Comparison of ENCODE assay signal across 18 cellular contexts in genomic region chr20:9025643-9026042, GRCh38. TPM values are rescaled to one million over a fixed set of nuclear protein-coding genes. Genes with fewer than 3 reads are reported as not detected.
A peak's percentile ranks its signal among the peaks of the same experiment; 100 is the strongest.
DNase-seq lines count a peak whose midpoint lies in the region; ATAC-seq, FAIRE-seq and TF ChIP-seq lines count a peak whose summit lies in the region.
"Had no signal": no experiment of that assay in that cellular context is flagged by ENCODE, and none has a peak within 500 bp of the region (broad histone marks: within the 10 kb centered on the region; RNA-seq: fewer than 3 reads in every experiment).

No MANE protein-coding gene starts in this region.

- no peak for TF ChIP-seq CTCF in chondrocyte (IDR thresholded peaks at IDR 0.05)

- H3K4me3 ChIP-seq in skeletal muscle cell (ENCODE audit: low read depth, low read length), result no peak overlapping the region
- H3K4me3 ChIP-seq: cardiac muscle cell, upper lobe of right lung had no signal

- no peak for TF ChIP-seq POLR2A in GM18505 (IDR thresholded peaks at IDR 0.05; ENCODE audit: borderline replicate concordance, extremely low read depth, insufficient read depth, insufficient read length)

- peaks cover 50% of the 10 kb centered on the region for H3K4me1 Mint-ChIP-seq in chondrocyte (ENCODE audit: low read depth)

- DNase-seq in EL (peak; percentile 65), RCC 7860 (ENCODE audit: low spot score) (peak; percentile 72), chondrocyte (ENCODE audit: low spot score) (no peak), skeletal muscle cell (ENCODE audit: low read depth) (peak; percentile 57), pons (ENCODE audit: low spot score) (no peak), RPMI8226 (no peak)
- no peak for DNase-seq in stimulated activated CD4-positive, alpha-beta T cell treated with anti-CD3 and anti-CD28 coated beads, Interleukin-2, amount 100 ng/mL, for 24 hours
- DNase-seq: activated effector memory CD4-positive, alpha-beta T cell treated with anti-CD3 and anti-CD28 coated beads, Interleukin-2, amount 50 U/mL, for 16 hours; KBM-7; left ventricle myocardium superior; NCI-H774; retina; stimulated activated CD4-positive, alpha-beta T cell treated with anti-CD3 and anti-CD28 coated beads, Interleukin-4, amount 100 ng/mL, for 1 hour; upper lobe of right lung had no signal

- H3K9me3 Mint-ChIP-seq in chondrocyte (ENCODE audit: low read depth), result no peaks in the 10 kb centered on the region
- H3K9me3 Mint-ChIP-seq: natural killer cell treated with Interleukin-12 subunit alpha and Interleukin-12 subunit beta and Interleukin-15 and Interleukin-18, amount 100 ng/mL, for 72 hours had no signal

- FAIRE-seq in RCC 7860 (lab: Jason Lieb, UNC), result peak; percentile 93
- FAIRE-seq: endometrium had no signal

- H3K27me3 Mint-ChIP-seq in chondrocyte (ENCODE audit: low read depth), result no peaks in the 10 kb centered on the region

- ATAC-seq in GM18505 (IDR thresholded peaks at IDR 0.05; ENCODE audit: unreplicated experiment), result no peak
- ATAC-seq: left ventricle myocardium superior; natural killer cell treated with Interleukin-12 subunit alpha and Interleukin-12 subunit beta and Interleukin-15 and Interleukin-18, amount 100 ng/mL, for 72 hours; upper lobe of right lung had no signal

- H3K4me3 Mint-ChIP-seq in chondrocyte (ENCODE audit: unreplicated experiment), result no peak overlapping the region
- H3K4me3 Mint-ChIP-seq: natural killer cell treated with Interleukin-12 subunit alpha and Interleukin-12 subunit beta and Interleukin-15 and Interleukin-18, amount 100 ng/mL, for 72 hours had no signal

- no peaks in the 10 kb centered on the region for H3K36me3 Mint-ChIP-seq in chondrocyte (ENCODE audit: low read depth)
- H3K36me3 Mint-ChIP-seq: natural killer cell treated with Interleukin-12 subunit alpha and Interleukin-12 subunit beta and Interleukin-15 and Interleukin-18, amount 100 ng/mL, for 72 hours had no signal

- peak overlapping the region; percentile 18 for H3K27ac Mint-ChIP-seq in chondrocyte (ENCODE audit: unreplicated experiment)
- H3K27ac Mint-ChIP-seq: natural killer cell treated with Interleukin-12 subunit alpha and Interleukin-12 subunit beta and Interleukin-15 and Interleukin-18, amount 100 ng/mL, for 72 hours had no signal

RNA-seq across cellular contexts. Expression of gene PLCB4, which starts 43.2 kb away (rescaled TPM):
- total RNA-seq in chondrocyte, result 13.3 to 26.1 TPM (median 13.3 TPM) in 3 replicates
- total RNA-seq: natural killer cell treated with Interleukin-12 subunit alpha and Interleukin-12 subunit beta and Interleukin-15 and Interleukin-18, amount 100 ng/mL, for 72 hours had no signal

Comparison
In these comparisons a context has a peak if more than half of its experiments do, and no peak if none do; other contexts are left out.
1. DNase-seq: peak in EL (single experiment), RCC 7860 (single experiment) and skeletal muscle cell (single experiment); none in chondrocyte (single experiment), pons (single experiment), RPMI8226 (single experiment) and stimulated activated CD4-positive, alpha-beta T cell treated with anti-CD3 and anti-CD28 coated beads, Interleukin-2, amount 100 ng/mL, for 24 hours (0 of 2).